In the genomic region with DNA sequence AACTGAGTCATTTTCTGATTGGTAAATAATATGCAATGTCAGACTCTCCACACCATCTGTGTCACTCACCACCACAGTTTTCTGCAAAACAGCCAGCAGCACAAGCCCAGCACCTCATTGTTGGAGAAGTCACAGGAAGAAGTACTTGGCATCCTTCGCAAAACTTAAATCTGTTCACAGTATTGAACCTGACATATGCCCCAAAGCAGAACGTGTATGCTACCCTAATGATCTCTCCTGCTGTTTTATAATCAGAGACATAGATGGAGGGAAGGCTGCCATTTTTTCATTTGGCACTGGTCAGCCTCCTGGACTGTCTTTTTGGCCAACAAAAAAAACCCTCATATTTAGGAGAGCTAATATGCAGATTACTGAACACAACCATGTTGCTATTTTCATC, we compare ENCODE assay signal across 26 cellular contexts.
"Had no signal": no experiment of that assay in that cellular context is flagged by ENCODE, and none has a peak within 500 bp of the region (broad histone marks: within the 10 kb centered on the region; RNA-seq: fewer than 3 reads in every experiment).

No MANE protein-coding gene starts in this region.

- H3K27ac Mint-ChIP-seq: activated B cell treated with CpG ODN at 0.5 μM for 24 hours; activated CD8-positive, alpha-beta memory T cell treated with anti-CD3 and anti-CD28 coated beads, Interleukin-2, amount 10 ng/mL, durations not matched to agents 7 days and 5 days; activated CD8-positive, alpha-beta T cell treated with anti-CD3 and anti-CD28 coated beads, Interleukin-2, amount 10 ng/mL, durations not matched to agents 7 days and 5 days; activated naive CD4-positive, alpha-beta T cell treated with anti-CD3 and anti-CD28 coated beads, Interleukin-2, amount 50 U/mL, for 72 hours; effector memory CD8-positive, alpha-beta T cell; natural killer cell treated with Interleukin-12 subunit alpha and Interleukin-12 subunit beta and Interleukin-15 and Interleukin-18, amount 100 ng/mL, for 72 hours; stimulated activated naive CD8-positive, alpha-beta T cell treated with anti-CD3 and anti-CD28 coated beads, Interleukin-15, Interleukin-2, amounts not matched to agents 100 ng/mL and 50 ng/mL, for 24 hours; T-helper 2 cell treated with Interferon-gamma antibody and Interleukin-4, amounts not matched to agents 5 μg/mL and 100 μg/mL, for 36 hours had no signal

- H3K4me1 Mint-ChIP-seq: activated B cell treated with CpG ODN at 0.5 μM for 24 hours; activated CD8-positive, alpha-beta memory T cell treated with anti-CD3 and anti-CD28 coated beads, Interleukin-2, amount 10 ng/mL, durations not matched to agents 7 days and 5 days; central memory CD8-positive, alpha-beta T cell had no signal

- DNase-seq: activated B cell treated with CpG ODN at 0.5 μM for 24 hours; activated CD8-positive, alpha-beta memory T cell treated with anti-CD3 and anti-CD28 coated beads, Interleukin-2, amount 10 ng/mL, durations not matched to agents 7 days and 5 days; activated CD8-positive, alpha-beta T cell treated with anti-CD3 and anti-CD28 coated beads, Interleukin-2, amount 10 ng/mL, durations not matched to agents 7 days and 5 days; activated naive CD4-positive, alpha-beta T cell; activated T-cell treated with anti-CD3 and anti-CD28 coated beads, Interleukin-2, amount 50 U/mL, for 48 hours; colonic mucosa; effector memory CD8-positive, alpha-beta T cell; erythroblast; gastrocnemius medialis; left cardiac atrium; left ventricle myocardium superior; mucosa of descending colon; stimulated activated CD4-positive, alpha-beta T cell treated with anti-CD3 and anti-CD28 coated beads, Interleukin-12 subunit alpha, Interleukin-12 subunit beta, amount 100 ng/mL, for 4 hours; stimulated activated CD4-positive, alpha-beta T cell treated with anti-CD3 and anti-CD28 coated beads, Interleukin-4, amount 100 ng/mL, for 1 hour; trophoblast cell had no signal

- H3K9me3 ChIP-seq: colonic mucosa, gastrocnemius medialis, mucosa of descending colon, thoracic aorta had no signal

- FAIRE-seq: keratinocyte, urothelium cell line had no signal

- H3K79me2 ChIP-seq: hepatocyte had no signal

- H3K4me1 ChIP-seq: colonic mucosa had no signal

- H3K4me3 Mint-ChIP-seq: activated B cell treated with CpG ODN at 0.5 μM for 24 hours; activated CD8-positive, alpha-beta memory T cell treated with anti-CD3 and anti-CD28 coated beads, Interleukin-2, amount 10 ng/mL, durations not matched to agents 7 days and 5 days; activated CD8-positive, alpha-beta T cell treated with anti-CD3 and anti-CD28 coated beads, Interleukin-2, amount 10 ng/mL, durations not matched to agents 7 days and 5 days; central memory CD8-positive, alpha-beta T cell; effector memory CD8-positive, alpha-beta T cell; natural killer cell treated with Interleukin-12 subunit alpha and Interleukin-12 subunit beta and Interleukin-15 and Interleukin-18, amount 100 ng/mL, for 72 hours; stimulated activated naive CD8-positive, alpha-beta T cell treated with anti-CD3 and anti-CD28 coated beads, Interleukin-15, Interleukin-2, amounts not matched to agents 100 ng/mL and 50 ng/mL, for 24 hours; T-helper 2 cell treated with Interferon-gamma antibody and Interleukin-4, amounts not matched to agents 5 μg/mL and 100 μg/mL, for 36 hours had no signal

- H3K27me3 ChIP-seq: colonic mucosa, gastrocnemius medialis, hepatocyte had no signal

- H3K36me3 ChIP-seq: colonic mucosa, gastrocnemius medialis, thoracic aorta had no signal

- H3K4me3 ChIP-seq: colonic mucosa, gastrocnemius medialis, hepatocyte, mucosa of descending colon, skin epidermis, thoracic aorta had no signal

- H2AFZ ChIP-seq: hepatocyte had no signal

- H3K27ac ChIP-seq: colonic mucosa, gastrocnemius medialis, hepatocyte, skin epidermis, thoracic aorta had no signal

- H3K4me2 ChIP-seq: hepatocyte had no signal

- ATAC-seq: activated CD8-positive, alpha-beta memory T cell treated with anti-CD3 and anti-CD28 coated beads, Interleukin-2, amount 10 ng/mL, durations not matched to agents 7 days and 5 days; activated CD8-positive, alpha-beta T cell treated with anti-CD3 and anti-CD28 coated beads, Interleukin-2, amount 10 ng/mL, durations not matched to agents 7 days and 5 days; activated naive CD4-positive, alpha-beta T cell treated with anti-CD3 and anti-CD28 coated beads, Interleukin-2, amount 50 U/mL, for 72 hours; effector memory CD8-positive, alpha-beta T cell; gastrocnemius medialis; left cardiac atrium; left ventricle myocardium superior; mucosa of descending colon; natural killer cell treated with Interleukin-12 subunit alpha and Interleukin-12 subunit beta and Interleukin-15 and Interleukin-18, amount 100 ng/mL, for 72 hours; sciatic nerve had no signal

- H3K27me3 Mint-ChIP-seq: activated B cell treated with CpG ODN at 0.5 μM for 24 hours; activated CD8-positive, alpha-beta memory T cell treated with anti-CD3 and anti-CD28 coated beads, Interleukin-2, amount 10 ng/mL, durations not matched to agents 7 days and 5 days; central memory CD8-positive, alpha-beta T cell; effector memory CD8-positive, alpha-beta T cell; natural killer cell treated with Interleukin-12 subunit alpha and Interleukin-12 subunit beta and Interleukin-15 and Interleukin-18, amount 100 ng/mL, for 72 hours; stimulated activated naive CD8-positive, alpha-beta T cell treated with anti-CD3 and anti-CD28 coated beads, Interleukin-15, Interleukin-2, amounts not matched to agents 100 ng/mL and 50 ng/mL, for 24 hours had no signal

- H3K36me3 Mint-ChIP-seq: activated CD8-positive, alpha-beta memory T cell treated with anti-CD3 and anti-CD28 coated beads, Interleukin-2, amount 10 ng/mL, durations not matched to agents 7 days and 5 days; natural killer cell treated with Interleukin-12 subunit alpha and Interleukin-12 subunit beta and Interleukin-15 and Interleukin-18, amount 100 ng/mL, for 72 hours had no signal
